ENCODE assay signal across 1 cellular context in the genomic region with DNA sequence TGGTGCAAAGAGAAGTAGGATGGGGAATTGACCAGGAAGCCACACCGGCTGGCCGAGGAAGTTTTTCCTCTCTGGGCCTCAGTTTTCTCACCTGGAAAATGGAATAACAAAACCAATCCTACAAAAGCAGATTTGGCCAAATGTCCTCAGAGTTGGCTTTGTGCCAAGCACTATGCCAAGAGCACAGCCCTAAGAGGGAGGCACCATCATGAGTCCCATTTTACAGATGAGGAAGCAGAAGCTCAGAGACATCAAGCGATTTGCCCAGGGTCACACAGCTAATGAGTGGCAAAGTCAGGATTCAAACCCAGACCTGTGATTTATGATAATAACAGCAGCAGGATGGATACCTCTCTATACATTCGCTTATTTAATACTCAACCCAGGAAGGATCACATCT.
TF ChIP-seq lines count a peak whose summit lies in the region.

No MANE protein-coding gene starts in this region.

TF ChIP-seq in K562, 482 proteins besides CTCF, POLR2A, EP300 and RAD21 (continued from another document):
- TF ChIP-seq, protein P1, sequence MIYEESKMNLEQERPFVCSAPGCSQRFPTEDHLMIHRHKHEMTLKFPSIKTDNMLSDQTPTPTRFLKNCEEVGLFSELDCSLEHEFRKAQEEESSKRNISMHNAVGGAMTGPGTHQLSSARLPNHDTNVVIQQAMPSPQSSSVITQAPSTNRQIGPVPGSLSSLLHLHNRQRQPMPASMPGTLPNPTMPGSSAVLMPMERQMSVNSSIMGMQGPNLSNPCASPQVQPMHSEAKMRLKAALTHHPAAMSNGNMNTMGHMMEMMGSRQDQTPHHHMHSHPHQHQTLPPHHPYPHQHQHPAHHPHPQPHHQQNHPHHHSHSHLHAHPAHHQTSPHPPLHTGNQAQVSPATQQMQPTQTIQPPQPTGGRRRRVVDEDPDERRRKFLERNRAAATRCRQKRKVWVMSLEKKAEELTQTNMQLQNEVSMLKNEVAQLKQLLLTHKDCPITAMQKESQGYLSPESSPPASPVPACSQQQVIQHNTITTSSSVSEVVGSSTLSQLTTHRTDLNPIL (CRISPR knock-in tag; IDR thresholded peaks at IDR 0.05): no peak
- no peak for TF ChIP-seq ZNF174 (CRISPR knock-in tag; IDR thresholded peaks at IDR 0.05)
- TF ChIP-seq BCOR (IDR thresholded peaks at IDR 0.05): peak; percentile 92
- no peak for TF ChIP-seq ZNF717 (CRISPR knock-in tag; IDR thresholded peaks at IDR 0.05)
- TF ChIP-seq, protein P2, sequence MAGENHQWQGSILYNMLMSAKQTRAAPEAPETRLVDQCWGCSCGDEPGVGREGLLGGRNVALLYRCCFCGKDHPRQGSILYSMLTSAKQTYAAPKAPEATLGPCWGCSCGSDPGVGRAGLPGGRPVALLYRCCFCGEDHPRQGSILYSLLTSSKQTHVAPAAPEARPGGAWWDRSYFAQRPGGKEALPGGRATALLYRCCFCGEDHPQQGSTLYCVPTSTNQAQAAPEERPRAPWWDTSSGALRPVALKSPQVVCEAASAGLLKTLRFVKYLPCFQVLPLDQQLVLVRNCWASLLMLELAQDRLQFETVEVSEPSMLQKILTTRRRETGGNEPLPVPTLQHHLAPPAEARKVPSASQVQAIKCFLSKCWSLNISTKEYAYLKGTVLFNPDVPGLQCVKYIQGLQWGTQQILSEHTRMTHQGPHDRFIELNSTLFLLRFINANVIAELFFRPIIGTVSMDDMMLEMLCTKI (IDR thresholded peaks at IDR 0.05; ENCODE audit: partially characterized antibody): no peak
- no peak for TF ChIP-seq RFX5 (IDR thresholded peaks at IDR 0.05; ENCODE audit: low read depth, low read length)
- peak; percentile 76 for TF ChIP-seq SMARCA5 (IDR thresholded peaks at IDR 0.05)
- TF ChIP-seq, protein P3, sequence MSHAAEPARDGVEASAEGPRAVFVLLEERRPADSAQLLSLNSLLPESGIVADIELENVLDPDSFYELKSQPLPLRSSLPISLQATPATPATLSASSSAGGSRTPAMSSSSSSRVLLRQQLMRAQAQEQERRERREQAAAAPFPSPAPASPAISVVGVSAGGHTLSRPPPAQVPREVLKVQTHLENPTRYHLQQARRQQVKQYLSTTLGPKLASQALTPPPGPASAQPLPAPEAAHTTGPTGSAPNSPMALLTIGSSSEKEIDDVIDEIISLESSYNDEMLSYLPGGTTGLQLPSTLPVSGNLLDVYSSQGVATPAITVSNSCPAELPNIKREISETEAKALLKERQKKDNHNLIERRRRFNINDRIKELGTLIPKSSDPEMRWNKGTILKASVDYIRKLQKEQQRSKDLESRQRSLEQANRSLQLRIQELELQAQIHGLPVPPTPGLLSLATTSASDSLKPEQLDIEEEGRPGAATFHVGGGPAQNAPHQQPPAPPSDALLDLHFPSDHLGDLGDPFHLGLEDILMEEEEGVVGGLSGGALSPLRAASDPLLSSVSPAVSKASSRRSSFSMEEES (CRISPR knock-in tag; IDR thresholded peaks at IDR 0.05): no peak
- TF ChIP-seq SNRNP70 (optimal IDR thresholded peaks at IDR 0.05; ENCODE audit: low read depth, low read length): no peak
- no peak for TF ChIP-seq ZNF23 (CRISPR knock-in tag; IDR thresholded peaks at IDR 0.05)
- TF ChIP-seq, protein P4, sequence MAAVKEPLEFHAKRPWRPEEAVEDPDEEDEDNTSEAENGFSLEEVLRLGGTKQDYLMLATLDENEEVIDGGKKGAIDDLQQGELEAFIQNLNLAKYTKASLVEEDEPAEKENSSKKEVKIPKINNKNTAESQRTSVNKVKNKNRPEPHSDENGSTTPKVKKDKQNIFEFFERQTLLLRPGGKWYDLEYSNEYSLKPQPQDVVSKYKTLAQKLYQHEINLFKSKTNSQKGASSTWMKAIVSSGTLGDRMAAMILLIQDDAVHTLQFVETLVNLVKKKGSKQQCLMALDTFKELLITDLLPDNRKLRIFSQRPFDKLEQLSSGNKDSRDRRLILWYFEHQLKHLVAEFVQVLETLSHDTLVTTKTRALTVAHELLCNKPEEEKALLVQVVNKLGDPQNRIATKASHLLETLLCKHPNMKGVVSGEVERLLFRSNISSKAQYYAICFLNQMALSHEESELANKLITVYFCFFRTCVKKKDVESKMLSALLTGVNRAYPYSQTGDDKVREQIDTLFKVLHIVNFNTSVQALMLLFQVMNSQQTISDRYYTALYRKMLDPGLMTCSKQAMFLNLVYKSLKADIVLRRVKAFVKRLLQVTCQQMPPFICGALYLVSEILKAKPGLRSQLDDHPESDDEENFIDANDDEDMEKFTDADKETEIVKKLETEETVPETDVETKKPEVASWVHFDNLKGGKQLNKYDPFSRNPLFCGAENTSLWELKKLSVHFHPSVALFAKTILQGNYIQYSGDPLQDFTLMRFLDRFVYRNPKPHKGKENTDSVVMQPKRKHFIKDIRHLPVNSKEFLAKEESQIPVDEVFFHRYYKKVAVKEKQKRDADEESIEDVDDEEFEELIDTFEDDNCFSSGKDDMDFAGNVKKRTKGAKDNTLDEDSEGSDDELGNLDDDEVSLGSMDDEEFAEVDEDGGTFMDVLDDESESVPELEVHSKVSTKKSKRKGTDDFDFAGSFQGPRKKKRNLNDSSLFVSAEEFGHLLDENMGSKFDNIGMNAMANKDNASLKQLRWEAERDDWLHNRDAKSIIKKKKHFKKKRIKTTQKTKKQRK (IDR thresholded peaks at IDR 0.05; ENCODE audit: borderline replicate concordance, low read depth, low read length): no peak
- peak; percentile 93 for TF ChIP-seq NFIC (IDR thresholded peaks at IDR 0.05)
- TF ChIP-seq, protein P5, sequence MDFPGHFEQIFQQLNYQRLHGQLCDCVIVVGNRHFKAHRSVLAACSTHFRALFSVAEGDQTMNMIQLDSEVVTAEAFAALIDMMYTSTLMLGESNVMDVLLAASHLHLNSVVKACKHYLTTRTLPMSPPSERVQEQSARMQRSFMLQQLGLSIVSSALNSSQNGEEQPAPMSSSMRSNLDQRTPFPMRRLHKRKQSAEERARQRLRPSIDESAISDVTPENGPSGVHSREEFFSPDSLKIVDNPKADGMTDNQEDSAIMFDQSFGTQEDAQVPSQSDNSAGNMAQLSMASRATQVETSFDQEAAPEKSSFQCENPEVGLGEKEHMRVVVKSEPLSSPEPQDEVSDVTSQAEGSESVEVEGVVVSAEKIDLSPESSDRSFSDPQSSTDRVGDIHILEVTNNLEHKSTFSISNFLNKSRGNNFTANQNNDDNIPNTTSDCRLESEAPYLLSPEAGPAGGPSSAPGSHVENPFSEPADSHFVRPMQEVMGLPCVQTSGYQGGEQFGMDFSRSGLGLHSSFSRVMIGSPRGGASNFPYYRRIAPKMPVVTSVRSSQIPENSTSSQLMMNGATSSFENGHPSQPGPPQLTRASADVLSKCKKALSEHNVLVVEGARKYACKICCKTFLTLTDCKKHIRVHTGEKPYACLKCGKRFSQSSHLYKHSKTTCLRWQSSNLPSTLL (IDR thresholded peaks at IDR 0.05): no peak
- TF ChIP-seq, protein P6, sequence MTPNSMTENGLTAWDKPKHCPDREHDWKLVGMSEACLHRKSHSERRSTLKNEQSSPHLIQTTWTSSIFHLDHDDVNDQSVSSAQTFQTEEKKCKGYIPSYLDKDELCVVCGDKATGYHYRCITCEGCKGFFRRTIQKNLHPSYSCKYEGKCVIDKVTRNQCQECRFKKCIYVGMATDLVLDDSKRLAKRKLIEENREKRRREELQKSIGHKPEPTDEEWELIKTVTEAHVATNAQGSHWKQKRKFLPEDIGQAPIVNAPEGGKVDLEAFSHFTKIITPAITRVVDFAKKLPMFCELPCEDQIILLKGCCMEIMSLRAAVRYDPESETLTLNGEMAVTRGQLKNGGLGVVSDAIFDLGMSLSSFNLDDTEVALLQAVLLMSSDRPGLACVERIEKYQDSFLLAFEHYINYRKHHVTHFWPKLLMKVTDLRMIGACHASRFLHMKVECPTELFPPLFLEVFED (CRISPR knock-in tag; conservative IDR thresholded peaks at IDR 0.05): no peak
- no peak for TF ChIP-seq BHLHE40 (IDR thresholded peaks at IDR 0.05; ENCODE audit: low read length)
- no peak for TF ChIP-seq BACH1 (tag; IDR thresholded peaks at IDR 0.05)
- peak; percentile 95 for TF ChIP-seq BRD9 (IDR thresholded peaks at IDR 0.05; ENCODE audit: low read depth, partially characterized antibody)
- no peak for TF ChIP-seq ZNF764 (CRISPR knock-in tag; IDR thresholded peaks at IDR 0.05; ENCODE audit: low read depth)
- no peak for TF ChIP-seq WHSC1 (IDR thresholded peaks at IDR 0.05; ENCODE audit: low read length)
- no peak for TF ChIP-seq TBL1XR1 (IDR thresholded peaks at IDR 0.05; ENCODE audit: low read length in 2 of 2)
- TF ChIP-seq ZNF384 (IDR thresholded peaks at IDR 0.05; ENCODE audit: low read depth, low read length): no peak
- no peak for TF ChIP-seq CBX5 (IDR thresholded peaks at IDR 0.05; ENCODE audit: borderline replicate concordance, low read depth)
- no peak for TF ChIP-seq ESRRB (CRISPR knock-in tag; IDR thresholded peaks at IDR 0.05; ENCODE audit: borderline replicate concordance)
- TF ChIP-seq, protein P7, sequence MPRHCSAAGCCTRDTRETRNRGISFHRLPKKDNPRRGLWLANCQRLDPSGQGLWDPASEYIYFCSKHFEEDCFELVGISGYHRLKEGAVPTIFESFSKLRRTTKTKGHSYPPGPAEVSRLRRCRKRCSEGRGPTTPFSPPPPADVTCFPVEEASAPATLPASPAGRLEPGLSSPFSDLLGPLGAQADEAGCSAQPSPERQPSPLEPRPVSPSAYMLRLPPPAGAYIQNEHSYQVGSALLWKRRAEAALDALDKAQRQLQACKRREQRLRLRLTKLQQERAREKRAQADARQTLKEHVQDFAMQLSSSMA (CRISPR knock-in tag; IDR thresholded peaks at IDR 0.05): no peak
- no peak for TF ChIP-seq CBX3 (IDR thresholded peaks at IDR 0.05; ENCODE audit: borderline replicate concordance in 1 of 2, low read length in 2 of 2)
- peak; percentile 37 for TF ChIP-seq CHD4 (IDR thresholded peaks at IDR 0.05; ENCODE audit: insufficient read depth, insufficient replicate concordance, low read depth, low read length, poor library complexity, severe bottlenecking)
- peak; percentile 98 for TF ChIP-seq RBM25 (IDR thresholded peaks at IDR 0.05; ENCODE audit: low read depth, low read length, severe bottlenecking)
- no peak for TF ChIP-seq GABPB2 (CRISPR knock-in tag; conservative IDR thresholded peaks at IDR 0.05)
- no peak for TF ChIP-seq ZNF436 (CRISPR knock-in tag; IDR thresholded peaks at IDR 0.05)
- no peak for TF ChIP-seq SIN3A (IDR thresholded peaks at IDR 0.05; ENCODE audit: borderline replicate concordance in 2 of 2, control insufficient read depth in 1 of 2, low read depth in 2 of 2, low read length in 2 of 2)
- no peak for TF ChIP-seq SP2 (IDR thresholded peaks at IDR 0.05; ENCODE audit: extremely low read depth, low read depth, low read length, poor library complexity, severe bottlenecking)
- TF ChIP-seq RAD51 (IDR thresholded peaks at IDR 0.05; ENCODE audit: borderline replicate concordance, low read depth): no peak
- TF ChIP-seq, protein P8, sequence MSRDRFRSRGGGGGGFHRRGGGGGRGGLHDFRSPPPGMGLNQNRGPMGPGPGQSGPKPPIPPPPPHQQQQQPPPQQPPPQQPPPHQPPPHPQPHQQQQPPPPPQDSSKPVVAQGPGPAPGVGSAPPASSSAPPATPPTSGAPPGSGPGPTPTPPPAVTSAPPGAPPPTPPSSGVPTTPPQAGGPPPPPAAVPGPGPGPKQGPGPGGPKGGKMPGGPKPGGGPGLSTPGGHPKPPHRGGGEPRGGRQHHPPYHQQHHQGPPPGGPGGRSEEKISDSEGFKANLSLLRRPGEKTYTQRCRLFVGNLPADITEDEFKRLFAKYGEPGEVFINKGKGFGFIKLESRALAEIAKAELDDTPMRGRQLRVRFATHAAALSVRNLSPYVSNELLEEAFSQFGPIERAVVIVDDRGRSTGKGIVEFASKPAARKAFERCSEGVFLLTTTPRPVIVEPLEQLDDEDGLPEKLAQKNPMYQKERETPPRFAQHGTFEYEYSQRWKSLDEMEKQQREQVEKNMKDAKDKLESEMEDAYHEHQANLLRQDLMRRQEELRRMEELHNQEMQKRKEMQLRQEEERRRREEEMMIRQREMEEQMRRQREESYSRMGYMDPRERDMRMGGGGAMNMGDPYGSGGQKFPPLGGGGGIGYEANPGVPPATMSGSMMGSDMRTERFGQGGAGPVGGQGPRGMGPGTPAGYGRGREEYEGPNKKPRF (IDR thresholded peaks at IDR 0.05; ENCODE audit: low read depth, low read length): no peak
- no peak for TF ChIP-seq ETV1 (tag; conservative IDR thresholded peaks at IDR 0.05; ENCODE audit: low read depth)
- no peak for TF ChIP-seq ZNF707 (CRISPR knock-in tag; conservative IDR thresholded peaks at IDR 0.05)
- TF ChIP-seq, protein P9, sequence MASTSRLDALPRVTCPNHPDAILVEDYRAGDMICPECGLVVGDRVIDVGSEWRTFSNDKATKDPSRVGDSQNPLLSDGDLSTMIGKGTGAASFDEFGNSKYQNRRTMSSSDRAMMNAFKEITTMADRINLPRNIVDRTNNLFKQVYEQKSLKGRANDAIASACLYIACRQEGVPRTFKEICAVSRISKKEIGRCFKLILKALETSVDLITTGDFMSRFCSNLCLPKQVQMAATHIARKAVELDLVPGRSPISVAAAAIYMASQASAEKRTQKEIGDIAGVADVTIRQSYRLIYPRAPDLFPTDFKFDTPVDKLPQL (IDR thresholded peaks at IDR 0.05; ENCODE audit: extremely low read depth, insufficient read length): no peak
- TF ChIP-seq ELF2 (CRISPR knock-in tag; IDR thresholded peaks at IDR 0.05): no peak
- TF ChIP-seq, protein P10, sequence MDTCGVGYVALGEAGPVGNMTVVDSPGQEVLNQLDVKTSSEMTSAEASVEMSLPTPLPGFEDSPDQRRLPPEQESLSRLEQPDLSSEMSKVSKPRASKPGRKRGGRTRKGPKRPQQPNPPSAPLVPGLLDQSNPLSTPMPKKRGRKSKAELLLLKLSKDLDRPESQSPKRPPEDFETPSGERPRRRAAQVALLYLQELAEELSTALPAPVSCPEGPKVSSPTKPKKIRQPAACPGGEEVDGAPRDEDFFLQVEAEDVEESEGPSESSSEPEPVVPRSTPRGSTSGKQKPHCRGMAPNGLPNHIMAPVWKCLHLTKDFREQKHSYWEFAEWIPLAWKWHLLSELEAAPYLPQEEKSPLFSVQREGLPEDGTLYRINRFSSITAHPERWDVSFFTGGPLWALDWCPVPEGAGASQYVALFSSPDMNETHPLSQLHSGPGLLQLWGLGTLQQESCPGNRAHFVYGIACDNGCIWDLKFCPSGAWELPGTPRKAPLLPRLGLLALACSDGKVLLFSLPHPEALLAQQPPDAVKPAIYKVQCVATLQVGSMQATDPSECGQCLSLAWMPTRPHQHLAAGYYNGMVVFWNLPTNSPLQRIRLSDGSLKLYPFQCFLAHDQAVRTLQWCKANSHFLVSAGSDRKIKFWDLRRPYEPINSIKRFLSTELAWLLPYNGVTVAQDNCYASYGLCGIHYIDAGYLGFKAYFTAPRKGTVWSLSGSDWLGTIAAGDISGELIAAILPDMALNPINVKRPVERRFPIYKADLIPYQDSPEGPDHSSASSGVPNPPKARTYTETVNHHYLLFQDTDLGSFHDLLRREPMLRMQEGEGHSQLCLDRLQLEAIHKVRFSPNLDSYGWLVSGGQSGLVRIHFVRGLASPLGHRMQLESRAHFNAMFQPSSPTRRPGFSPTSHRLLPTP (IDR thresholded peaks at IDR 0.05; ENCODE audit: borderline replicate concordance, extremely low read depth, insufficient read length): no peak
- TF ChIP-seq ZNF696 (CRISPR knock-in tag; conservative IDR thresholded peaks at IDR 0.05): no peak
- TF ChIP-seq HDAC2 (IDR thresholded peaks at IDR 0.05): peak; percentile 27; the same call in 1 of the 2 replicates
- no peak for TF ChIP-seq ZNF444 (CRISPR knock-in tag; IDR thresholded peaks at IDR 0.05)
- no peak for TF ChIP-seq ZNF431 (CRISPR knock-in tag; IDR thresholded peaks at IDR 0.05)
- no peak for TF ChIP-seq ZNF184 (CRISPR knock-in tag; IDR thresholded peaks at IDR 0.05)
